Comparison of ENCODE assay signal across 20 cellular contexts in the genomic region with DNA sequence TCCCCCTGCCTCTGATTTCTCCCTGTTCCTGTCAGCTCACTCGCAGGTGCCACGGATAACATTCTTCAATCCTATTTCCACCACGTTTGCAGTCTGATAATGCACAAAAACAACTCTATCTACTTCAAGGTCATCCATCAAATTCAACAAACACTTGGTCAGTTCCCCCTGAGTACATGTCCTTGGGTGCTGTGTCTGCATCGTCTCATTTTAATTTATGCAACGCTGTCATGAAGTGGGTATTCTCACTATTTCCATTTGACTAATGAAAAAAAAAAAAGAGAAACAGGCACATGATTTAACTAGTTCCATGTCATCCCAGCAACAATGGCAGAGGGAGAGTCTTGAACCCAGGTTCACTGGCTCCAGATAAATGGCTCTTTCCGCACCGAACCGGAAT.
"Had no signal": no experiment of that assay in that cellular context is flagged by ENCODE, and none has a peak within 500 bp of the region (broad histone marks: within the 10 kb centered on the region; RNA-seq: fewer than 3 reads in every experiment).

No MANE protein-coding gene starts in this region.

- H3K4me2 ChIP-seq: KMS-11, PC-9 had no signal

- H3K27ac Mint-ChIP-seq: activated CD8-positive, alpha-beta T cell treated with anti-CD3 and anti-CD28 coated beads for 36 hours; activated naive CD4-positive, alpha-beta T cell treated with anti-CD3 and anti-CD28 coated beads, Interleukin-2, amount 10 ng/mL, durations not matched to agents 7 days and 5 days; activated naive CD8-positive, alpha-beta T cell treated with anti-CD3 and anti-CD28 coated beads for 36 hours; activated T-cell treated with anti-CD3 and anti-CD28 coated beads, Interleukin-2, amount 50 U/mL, for 72 hours; activated T-helper 2 cell treated with anti-CD3 and anti-CD28 coated beads, Interferon-gamma antibody, Interleukin-2, Interleukin-4, amounts not matched to agents 10 μg/mL and 5 μg/mL and 100 μg/mL, durations not matched to agents 14 hours and 24 hours and 36 hours; T-cell had no signal

- H3K27me3 Mint-ChIP-seq: activated CD8-positive, alpha-beta T cell treated with anti-CD3 and anti-CD28 coated beads for 36 hours; activated naive CD4-positive, alpha-beta T cell treated with anti-CD3 and anti-CD28 coated beads, Interleukin-2, amount 10 ng/mL, durations not matched to agents 7 days and 5 days; activated naive CD8-positive, alpha-beta T cell treated with anti-CD3 and anti-CD28 coated beads for 36 hours; T-cell had no signal

- H3K4me1 Mint-ChIP-seq: activated naive CD4-positive, alpha-beta T cell treated with anti-CD3 and anti-CD28 coated beads, Interleukin-2, amount 10 ng/mL, durations not matched to agents 7 days and 5 days; activated naive CD8-positive, alpha-beta T cell treated with anti-CD3 and anti-CD28 coated beads for 36 hours; T-cell had no signal

- H3K27ac ChIP-seq: KMS-11, PC-9, SK-N-MC, VCaP had no signal

- H3K4me3 ChIP-seq: PC-9, SK-N-MC had no signal

- H2AFZ ChIP-seq: PC-9 had no signal

- H3K9ac ChIP-seq: KMS-11 had no signal

- H3K4me3 Mint-ChIP-seq: activated CD8-positive, alpha-beta T cell treated with anti-CD3 and anti-CD28 coated beads for 36 hours; activated naive CD4-positive, alpha-beta T cell treated with anti-CD3 and anti-CD28 coated beads, Interleukin-2, amount 10 ng/mL, durations not matched to agents 7 days and 5 days; activated naive CD8-positive, alpha-beta T cell treated with anti-CD3 and anti-CD28 coated beads for 36 hours; activated T-cell treated with anti-CD3 and anti-CD28 coated beads, Interleukin-2, amount 50 U/mL, for 72 hours; T-cell had no signal

- DNase-seq: activated CD4-positive, alpha-beta T cell treated with anti-CD3 and anti-CD28 coated beads for 4 hours; activated CD8-positive, alpha-beta memory T cell treated with anti-CD3 and anti-CD28 coated beads, Interleukin-2, amount 50 U/mL, for 4 hours; activated CD8-positive, alpha-beta T cell treated with anti-CD3 and anti-CD28 coated beads for 36 hours; activated gamma-delta T cell treated with Interleukin-2 at 50 U/mL for 16 hours; activated naive CD4-positive, alpha-beta T cell treated with anti-CD3 and anti-CD28 coated beads, Interleukin-2, amount 10 ng/mL, durations not matched to agents 7 days and 5 days; activated naive CD8-positive, alpha-beta T cell treated with anti-CD3 and anti-CD28 coated beads for 36 hours; activated T-cell treated with anti-CD3 and anti-CD28 coated beads, Interleukin-2, amount 50 U/mL, for 72 hours; central memory CD4-positive, alpha-beta T cell; MM.1S; NCI-H1105; NCI-H1436; NCI-H1694 treated with DMSO at 0.1 percent for 48 hours; NCI-H2081; PC-9; T-cell had no signal

- H3K36me3 Mint-ChIP-seq: activated naive CD4-positive, alpha-beta T cell treated with anti-CD3 and anti-CD28 coated beads, Interleukin-2, amount 10 ng/mL, durations not matched to agents 7 days and 5 days; activated naive CD8-positive, alpha-beta T cell treated with anti-CD3 and anti-CD28 coated beads for 36 hours; T-cell had no signal

- ATAC-seq: activated CD4-positive, CD25-positive, alpha-beta regulatory T cell treated with anti-CD3 and anti-CD28 coated beads, Interleukin-2, amount 50 U/mL, for 24 hours; activated CD8-positive, alpha-beta T cell treated with anti-CD3 and anti-CD28 coated beads for 36 hours; activated T-cell treated with anti-CD3 and anti-CD28 coated beads, Interleukin-2, amount 50 U/mL, for 72 hours; T-cell had no signal
